Comparison of ENCODE assay signal across 8 cellular contexts in the genomic region with DNA sequence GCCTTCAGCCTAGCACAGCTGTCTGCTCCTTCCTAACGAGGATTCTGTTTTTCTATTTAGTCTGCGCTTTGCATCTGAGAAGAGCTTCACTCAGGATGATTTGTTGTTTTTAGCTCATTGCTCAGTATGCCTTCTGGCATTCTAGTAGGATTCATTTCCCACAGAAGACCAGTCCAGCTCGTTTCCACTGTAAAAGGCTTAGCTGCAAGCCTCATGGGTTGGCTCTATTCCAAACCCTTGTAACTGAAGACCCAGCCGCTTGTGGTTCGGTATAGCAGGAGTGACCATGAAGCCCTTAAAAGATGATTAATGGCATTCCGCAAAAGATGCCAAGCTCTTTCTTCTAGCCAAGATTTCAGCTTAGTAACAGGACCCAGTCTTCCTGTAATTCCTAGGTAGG. TPM values are rescaled to one million over a fixed set of nuclear protein-coding genes. Genes with fewer than 3 reads are reported as not detected.
DNase-seq lines count a peak whose midpoint lies in the region; ATAC-seq, FAIRE-seq and TF ChIP-seq lines count a peak whose summit lies in the region.

No MANE protein-coding gene starts in this region.

- no peak overlapping the region for H3K4me3 Mint-ChIP-seq in activated T-cell treated with anti-CD3 and anti-CD28 coated beads, Interleukin-2, amount 50 U/mL, for 72 hours
- no peak overlapping the region for H3K4me3 Mint-ChIP-seq in activated T-cell treated with anti-CD3 and anti-CD28 coated beads, Interleukin-2, amount 50 U/mL, for 4 hours

- no peaks in the 10 kb centered on the region for H3K36me3 Mint-ChIP-seq in activated T-cell treated with anti-CD3 and anti-CD28 coated beads, Interleukin-2, amount 50 U/mL, for 72 hours (ENCODE audit: insufficient read depth in 2 of 2)
- H3K36me3 Mint-ChIP-seq in activated T-cell treated with anti-CD3 and anti-CD28 coated beads, Interleukin-2, amount 50 U/mL, for 4 hours (ENCODE audit: insufficient read depth): no peaks in the 10 kb centered on the region

- H3K4me3 ChIP-seq in fibroblast of the aortic adventitia (ENCODE audit: low read depth, low read length): no peak overlapping the region

- ATAC-seq in activated T-cell treated with anti-CD3 and anti-CD28 coated beads, Interleukin-2, amount 50 U/mL, for 72 hours (replicated peaks in 1 of 2): no peak
- ATAC-seq in activated T-cell treated with anti-CD3 and anti-CD28 coated beads, Interleukin-2, amount 50 U/mL, for 4 hours: no peak

- H3K9me3 Mint-ChIP-seq in activated T-cell treated with anti-CD3 and anti-CD28 coated beads, Interleukin-2, amount 50 U/mL, for 72 hours: no peaks in the 10 kb centered on the region
- H3K9me3 Mint-ChIP-seq in activated T-cell treated with anti-CD3 and anti-CD28 coated beads, Interleukin-2, amount 50 U/mL, for 4 hours: no peaks in the 10 kb centered on the region

- DNase-seq in HTR-8/SVneo (ENCODE audit: insufficient read length, low spot score) (peak; percentile 86), RCC 7860 (ENCODE audit: low spot score) (peak; percentile 87), fibroblast of the aortic adventitia (ENCODE audit: low read depth) (peak; percentile 93), superior temporal gyrus (ENCODE audit: extremely low spot score) (peak; percentile 31)
- DNase-seq in stimulated activated CD4-positive, alpha-beta T cell treated with anti-CD3 and anti-CD28 coated beads, Interleukin-1b, Interleukin-23, amount 100 ng/mL, for 48 hours: no peak
- no peak for DNase-seq in activated T-cell treated with anti-CD3 and anti-CD28 coated beads, Interleukin-2, amount 50 U/mL, for 72 hours
- DNase-seq in activated T-cell treated with anti-CD3 and anti-CD28 coated beads, Interleukin-2, amount 50 U/mL, for 4 hours: no peak
- DNase-seq in activated effector memory CD4-positive, alpha-beta T cell treated with anti-CD3 and anti-CD28 coated beads, Interleukin-2, amount 50 U/mL, for 16 hours: no peak

- H3K27ac Mint-ChIP-seq in activated T-cell treated with anti-CD3 and anti-CD28 coated beads, Interleukin-2, amount 50 U/mL, for 72 hours: no peak overlapping the region

- FAIRE-seq in HTR-8/SVneo (lab: Jason Lieb, UNC) (peak; percentile 82), RCC 7860 (lab: Jason Lieb, UNC) (peak; percentile 93)

- no peak for TF ChIP-seq CTCF in fibroblast of the aortic adventitia (IDR thresholded peaks at IDR 0.05; ENCODE audit: insufficient read depth, low read length)

- no peaks in the 10 kb centered on the region for H3K4me1 Mint-ChIP-seq in activated T-cell treated with anti-CD3 and anti-CD28 coated beads, Interleukin-2, amount 50 U/mL, for 72 hours (ENCODE audit: low read depth)
- no peaks in the 10 kb centered on the region for H3K4me1 Mint-ChIP-seq in activated T-cell treated with anti-CD3 and anti-CD28 coated beads, Interleukin-2, amount 50 U/mL, for 4 hours (ENCODE audit: low read depth)

- peaks cover 25% of the 10 kb centered on the region for H3K27me3 Mint-ChIP-seq in activated T-cell treated with anti-CD3 and anti-CD28 coated beads, Interleukin-2, amount 50 U/mL, for 72 hours (ENCODE audit: low read depth)
- peaks cover 14% of the 10 kb centered on the region for H3K27me3 Mint-ChIP-seq in activated T-cell treated with anti-CD3 and anti-CD28 coated beads, Interleukin-2, amount 50 U/mL, for 4 hours (ENCODE audit: low read depth)

RNA-seq across cellular contexts. Expression of gene ADGRF1, which starts 7.2 kb away (rescaled TPM):
- not detected in 2 replicates for total RNA-seq in fibroblast of the aortic adventitia (ENCODE audit: low replicate concordance)
- not detected for total RNA-seq in activated T-cell treated with anti-CD3 and anti-CD28 coated beads, Interleukin-2, amount 50 U/mL, for 72 hours
- total RNA-seq in activated T-cell treated with anti-CD3 and anti-CD28 coated beads, Interleukin-2, amount 50 U/mL, for 4 hours: under 1 TPM in 1 of 3 donors, not detected in 2; 0.13 TPM

Comparison
In these comparisons a context has a peak if more than half of its experiments do, and no peak if none do; other contexts are left out.
1. DNase-seq: peak in HTR-8/SVneo (single experiment), RCC 7860 (single experiment), fibroblast of the aortic adventitia (single experiment) and superior temporal gyrus (single experiment); none in stimulated activated CD4-positive, alpha-beta T cell treated with anti-CD3 and anti-CD28 coated beads, Interleukin-1b, Interleukin-23, amount 100 ng/mL, for 48 hours (single experiment), activated T-cell treated with anti-CD3 and anti-CD28 coated beads, Interleukin-2, amount 50 U/mL, for 72 hours (0 of 2), activated T-cell treated with anti-CD3 and anti-CD28 coated beads, Interleukin-2, amount 50 U/mL, for 4 hours (single experiment) and activated effector memory CD4-positive, alpha-beta T cell treated with anti-CD3 and anti-CD28 coated beads, Interleukin-2, amount 50 U/mL, for 16 hours (single experiment).